Comparison of ENCODE assay signal across 1 cellular context in genomic region chr20:33736962-33737361, GRCh38.
TF ChIP-seq lines count a peak whose summit lies in the region.

No MANE protein-coding gene starts in this region.

TF ChIP-seq in HepG2, 621 proteins besides CTCF, POLR2A, EP300 and RAD21:
- TF ChIP-seq U2AF2 (IDR thresholded peaks at IDR 0.05; ENCODE audit: low read depth, low read length) (no peak), THAP7 (CRISPR knock-in tag; IDR thresholded peaks at IDR 0.05) (no peak), CBX1 (IDR thresholded peaks at IDR 0.05; ENCODE audit: low read depth) (peak; percentile 74), TBL1XR1 (IDR thresholded peaks at IDR 0.05; ENCODE audit: borderline replicate concordance, low read length, partially characterized antibody) (peak; percentile 15), FLYWCH1 (CRISPR knock-in tag; IDR thresholded peaks at IDR 0.05) (no peak), BCL6 (CRISPR knock-in tag; IDR thresholded peaks at IDR 0.05) (no peak), PLSCR1 (CRISPR knock-in tag; IDR thresholded peaks at IDR 0.05; ENCODE audit: borderline replicate concordance) (no peak), ZNF451 (CRISPR knock-in tag; IDR thresholded peaks at IDR 0.05) (no peak), KDM5A (IDR thresholded peaks at IDR 0.05; ENCODE audit: borderline replicate concordance, low read length) (peak; percentile 86), ZMYM2 (CRISPR knock-in tag; IDR thresholded peaks at IDR 0.05) (0 out of 2 replicates have a peak, but pooled peaks have one; percentile 56), ZNF367 (CRISPR knock-in tag; IDR thresholded peaks at IDR 0.05; ENCODE audit: borderline replicate concordance) (no peak), KDM1A (CRISPR knock-in tag; IDR thresholded peaks at IDR 0.05) (0 out of 2 replicates have a peak, but pooled peaks have one; percentile 65), ZNF749 (CRISPR knock-in tag; IDR thresholded peaks at IDR 0.05; ENCODE audit: borderline replicate concordance) (no peak), ARHGAP35 (CRISPR knock-in tag; IDR thresholded peaks at IDR 0.05; ENCODE audit: borderline replicate concordance) (no peak), SRY (CRISPR knock-in tag; IDR thresholded peaks at IDR 0.05) (no peak), NFE2L1 (CRISPR knock-in tag; IDR thresholded peaks at IDR 0.05; ENCODE audit: borderline replicate concordance) (no peak), ZNF776 (CRISPR knock-in tag; IDR thresholded peaks at IDR 0.05) (no peak), ZNF547 (CRISPR knock-in tag; IDR thresholded peaks at IDR 0.05) (no peak), UBTF (CRISPR knock-in tag; IDR thresholded peaks at IDR 0.05) (no peak), CBX5 (CRISPR knock-in tag; IDR thresholded peaks at IDR 0.05; ENCODE audit: borderline replicate concordance) (0 out of 2 replicates have a peak, but pooled peaks have one; percentile 80), REL (CRISPR knock-in tag; conservative IDR thresholded peaks at IDR 0.05) (no peak), ZNF280D (CRISPR knock-in tag; IDR thresholded peaks at IDR 0.05) (0 out of 2 replicates have a peak, but pooled peaks have one; percentile 60), ZMYM4 (CRISPR knock-in tag; IDR thresholded peaks at IDR 0.05) (no peak), NR2F1 (CRISPR knock-in tag; IDR thresholded peaks at IDR 0.05) (0 out of 4 replicates have a peak, but pooled peaks of 1 of the 2 experiments have one; percentile 23), ZNF264 (CRISPR knock-in tag; IDR thresholded peaks at IDR 0.05) (no peak), SMARCE1 (IDR thresholded peaks at IDR 0.05; ENCODE audit: borderline replicate concordance) (no peak)
TF ChIP-seq in HepG2: peak in this region for 8.
